In genomic region chr21:33124879-33125278, GRCh38 we compare ENCODE assay signal across 15 cellular contexts. TPM values are rescaled to one million over a fixed set of nuclear protein-coding genes. Genes with fewer than 3 reads are reported as not detected.
"Had no signal": no experiment of that assay in that cellular context is flagged by ENCODE, and none has a peak within 500 bp of the region (broad histone marks: within the 10 kb centered on the region; RNA-seq: fewer than 3 reads in every experiment).

No MANE protein-coding gene starts in this region.

- H3K4me3 ChIP-seq: gastroesophageal sphincter, left lung, pancreas, sigmoid colon, spleen, thoracic aorta, upper lobe of right lung had no signal

- H3K9me3 ChIP-seq: gastroesophageal sphincter, left lung, pancreas, sigmoid colon, spleen, thoracic aorta, upper lobe of right lung had no signal

- ATAC-seq: gastroesophageal sphincter; left lung; naive thymus-derived CD4-positive, alpha-beta T cell; stimulated activated naive CD8-positive, alpha-beta T cell treated with anti-CD3 and anti-CD28 coated beads, Interleukin-15, amount 100 ng/mL, for 72 hours; upper lobe of right lung had no signal

- H3K27ac ChIP-seq: gastroesophageal sphincter, left lung, pancreas, sigmoid colon, spleen, thoracic aorta, upper lobe of right lung, WERI-Rb-1 had no signal

- H3K4me1 ChIP-seq: pancreas had no signal

- H3K36me3 ChIP-seq: gastroesophageal sphincter, left lung, pancreas, sigmoid colon, spleen, thoracic aorta, upper lobe of right lung, WERI-Rb-1 had no signal

- DNase-seq: activated CD4-positive, alpha-beta T cell treated with anti-CD3 and anti-CD28 coated beads, Interleukin-2, amount 50 U/mL, for 48 hours; activated naive CD4-positive, alpha-beta T cell treated with anti-CD3 and anti-CD28 coated beads, Interleukin-2, amount 10 ng/mL, durations not matched to agents 7 days and 5 days; activated T-cell treated with anti-CD3 and anti-CD28 coated beads, Interleukin-2, amount 50 U/mL, for 1 hour; erythroblast; left lung; mammary epithelial cell; naive thymus-derived CD4-positive, alpha-beta T cell; pancreas; sigmoid colon; spleen; stimulated activated naive CD8-positive, alpha-beta T cell treated with anti-CD3 and anti-CD28 coated beads, Interleukin-15, amount 100 ng/mL, for 72 hours; upper lobe of right lung; WERI-Rb-1 had no signal

RNA-seq across cellular contexts. Expression of gene OLIG1, which starts 54.9 kb away (rescaled TPM):
- total RNA-seq: gastroesophageal sphincter, mammary epithelial cell, sigmoid colon, thoracic aorta had no signal
- polyA plus RNA-seq: mammary epithelial cell; naive thymus-derived CD4-positive, alpha-beta T cell; sigmoid colon had no signal
